ENCODE assay signal across 1 cellular context in genomic region chr14:50741571-50741970, GRCh38.
TF ChIP-seq lines count a peak whose summit lies in the region.

No MANE protein-coding gene starts in this region.

TF ChIP-seq in WTC11, 78 proteins besides CTCF, POLR2A, EP300 and RAD21 (continued from another document):
- TF ChIP-seq AFF4 (CRISPR knock-in tag; IDR thresholded peaks at IDR 0.05; ENCODE audit: borderline replicate concordance) (no peak), ESRRA (CRISPR knock-in tag; IDR thresholded peaks at IDR 0.05; ENCODE audit: borderline replicate concordance) (no peak), ZNF317 (CRISPR knock-in tag; IDR thresholded peaks at IDR 0.05; ENCODE audit: borderline replicate concordance, low read depth) (no peak), ZBTB21 (CRISPR knock-in tag; IDR thresholded peaks at IDR 0.05; ENCODE audit: borderline replicate concordance) (no peak)
